ENCODE assay signal across 8 cellular contexts in genomic region chr19:2702170-2703076, GRCh38. TPM values are rescaled to one million over a fixed set of nuclear protein-coding genes. Genes with fewer than 3 reads are reported as not detected.
A peak's percentile ranks its signal among the peaks of the same experiment; 100 is the strongest.
DNase-seq lines count a peak whose midpoint lies in the region; ATAC-seq, FAIRE-seq and TF ChIP-seq lines count a peak whose summit lies in the region.

GNG7 (minus strand) TSS chr19:2702694; CDS start chr19:2520688, 182,006 bp downstream.

- peak; percentile 91 for DNase-seq in GDM1 (lab: John Stamatoyannopoulos, UW)
- peak; percentile 100 for DNase-seq in H7
- DNase-seq in NCI-H1105 (lab: John Stamatoyannopoulos, UW), result peak; percentile 95
- DNase-seq in activated B cell treated with CpG ODN at 0.5 μM for 24 hours, result peak; percentile 99
- peak; percentile 23 for DNase-seq in bronchial epithelial cell (ENCODE audit: low read depth)
- DNase-seq in iPS-NIHi7 (ENCODE audit: extremely low spot score), result peak; percentile 100
- DNase-seq in NCI-H128 (lab: John Stamatoyannopoulos, UW; ENCODE audit: unreplicated experiment), result no peak

- peak; percentile 99 for ATAC-seq in activated B cell treated with CpG ODN at 0.5 μM for 24 hours (ENCODE audit: low read depth)

- POLR2A ChIA-PET in activated B cell treated with CpG ODN at 0.5 μM for 24 hours (lab: Charles Lee), result interaction anchor here (0.6 to 7.9 kb wide), 15 partner anchors 9 to 1047 kb away, joined by 3 to 176 read pairs (median 7); partner anchors contain the start of genes GADD45B and SLC39A3

- peaks cover 11% of the 10 kb centered on the region for H3K36me3 Mint-ChIP-seq in activated B cell treated with CpG ODN at 0.5 μM for 24 hours (ENCODE audit: low read depth)

- peak within 1 kb of the TSS; percentile 85 for H3K4me3 Mint-ChIP-seq in activated B cell treated with CpG ODN at 0.5 μM for 24 hours

- H3K4me3 ChIP-seq in H7 (ENCODE audit: insufficient read depth, low read depth, low read length) (peak within 1 kb of the TSS; percentile 73), bronchial epithelial cell (ENCODE audit: low read depth, low read length) (peak within 1 kb of the TSS; percentile 14), skin epidermis (peak within 1 kb of the TSS; percentile 27 to 57 (median 44))

- peaks cover 53% of the 10 kb centered on the region for H3K4me1 Mint-ChIP-seq in activated B cell treated with CpG ODN at 0.5 μM for 24 hours

- peaks cover 23% of the 10 kb centered on the region for H3K27me3 ChIP-seq in H7 (ENCODE audit: control insufficient read depth, insufficient read depth, low read length)
- H3K27me3 ChIP-seq in bronchial epithelial cell (ENCODE audit: control insufficient read depth, insufficient read depth, low read length), result peaks cover 8% of the 10 kb centered on the region

- no peaks in the 10 kb centered on the region for H3K27me3 Mint-ChIP-seq in activated B cell treated with CpG ODN at 0.5 μM for 24 hours

- H3K27ac Mint-ChIP-seq in activated B cell treated with CpG ODN at 0.5 μM for 24 hours, result peak within 1 kb of the TSS; percentile 89

- CTCF ChIA-PET in activated B cell treated with CpG ODN at 0.5 μM for 24 hours (lab: Charles Lee), result interaction anchor here (1.0 to 4.3 kb wide), 2 partner anchors 54 to 65 kb away, joined by 3 to 25 read pairs; no protein-coding TSS in a partner anchor

- intact Hi-C loops in activated B cell treated with CpG ODN at 0.5 μM for 24 hours (cut with micrococcal nuclease), result loop anchor here (1.0 kb wide), 3 partner anchors 8 to 38 kb away; partner anchors contain the start of gene SLC39A3

- H3K36me3 ChIP-seq in H7 (replicated peaks; ENCODE audit: control insufficient read depth, insufficient read depth, low read length) (no peaks in the 10 kb centered on the region), bronchial epithelial cell (ENCODE audit: control insufficient read depth, insufficient read depth, low read length) (no peaks in the 10 kb centered on the region)

- FAIRE-seq in bronchial epithelial cell (lab: Jason Lieb, UNC), result no peak

- TF ChIP-seq CTCF in activated B cell treated with CpG ODN at 0.5 μM for 24 hours (IDR thresholded peaks at IDR 0.05) (no peak), bronchial epithelial cell (IDR thresholded peaks at IDR 0.05; ENCODE audit: insufficient read depth, low read length, severe bottlenecking) (no peak)

- H3K9me3 Mint-ChIP-seq in activated B cell treated with CpG ODN at 0.5 μM for 24 hours, result no peaks in the 10 kb centered on the region

- peak within 1 kb of the TSS in 7 of 21 experiments; percentile 28 to 72 (median 54) for H3K27ac ChIP-seq in skin epidermis

RNA-seq across cellular contexts. Expression of gene GNG7, which starts in this region (rescaled TPM):
- total RNA-seq in H7 (2014; rRNA removed; shearing (Covaris generic)), result 1.1 and 1.5 TPM in 2 replicates
- total RNA-seq in activated B cell treated with CpG ODN at 0.5 μM for 24 hours, result 34.8 and 35.4 TPM in 2 replicates
- total RNA-seq in bronchial epithelial cell, result under 0.01 TPM in 2 replicates

Comparison
In these comparisons a context has a peak if more than half of its experiments do, and no peak if none do; other contexts are left out.
1. RNA of gene GNG7 (total RNA-seq): 34.8 to 35.4 TPM in activated B cell treated with CpG ODN at 0.5 μM for 24 hours; 1.1 to 1.5 TPM in H7 and under 0.01 TPM in bronchial epithelial cell; every median in the first group is over 10 times any median in the second.
2. Peak in DNase-seq and H3K4me3 ChIP-seq in bronchial epithelial cell; RNA of the gene not detected or under 1 TPM.
3. H3K4me3 ChIP-seq: peak in every context shown above with its lines; median percentile 73 in H7; 44 in skin epidermis; 14 in bronchial epithelial cell.